ENCODE assay signal across 8 cellular contexts in genomic region chr5:41903892-41904799, GRCh38. TPM values are rescaled to one million over a fixed set of nuclear protein-coding genes. Genes with fewer than 3 reads are reported as not detected.
DNase-seq lines count a peak whose midpoint lies in the region; ATAC-seq and TF ChIP-seq lines count a peak whose summit lies in the region.

Gene RIMOC1, plus strand, starts transcription at chr5:41904344. Its CDS starts 24 bp downstream, at chr5:41904368.

- no peak for TF ChIP-seq EP300 in ovary (IDR thresholded peaks at IDR 0.05)

- peak within 1 kb of the TSS; percentile 92 for H3K4me3 Mint-ChIP-seq in activated naive CD8-positive, alpha-beta T cell treated with anti-CD3 and anti-CD28 coated beads, Interleukin-2, amount 50 U/mL, for 24 hours

- H3K27me3 Mint-ChIP-seq in activated naive CD8-positive, alpha-beta T cell treated with anti-CD3 and anti-CD28 coated beads, Interleukin-2, amount 50 U/mL, for 24 hours = peaks cover 7% of the 10 kb centered on the region

- ATAC-seq in HG02763 (IDR thresholded peaks at IDR 0.05; ENCODE audit: unreplicated experiment) (peak; percentile 99), Right ventricle myocardium inferior (peak; percentile 99)
- ATAC-seq in activated naive CD8-positive, alpha-beta T cell treated with anti-CD3 and anti-CD28 coated beads, Interleukin-2, amount 50 U/mL, for 24 hours = peak; percentile 99

- DNase-seq in GM12865 (ENCODE audit: low read depth) (peak; percentile 99), NCI-H1417 treated with DMSO at 0.1 percent for 48 hours (lab: John Stamatoyannopoulos, UW) (peak; percentile 98), SW480 (ENCODE audit: low spot score) (peak; percentile 99), Right ventricle myocardium inferior (ENCODE audit: missing footprints) (peak; percentile 99), ovary (peak; percentile 98 to 99 (median 98)), thyroid gland (peak; percentile 99)
- peak; percentile 98 for DNase-seq in activated naive CD8-positive, alpha-beta T cell treated with anti-CD3 and anti-CD28 coated beads, Interleukin-2, amount 50 U/mL, for 24 hours

- H3K4me1 ChIP-seq in ovary (ENCODE audit: insufficient read depth) = peaks cover 2% of the 10 kb centered on the region
- H3K4me1 ChIP-seq in thyroid gland = peaks cover 5% of the 10 kb centered on the region in 2 donors

- H3K9me3 ChIP-seq in ovary (no peaks in the 10 kb centered on the region), thyroid gland (no peaks in the 10 kb centered on the region)

- no peaks in the 10 kb centered on the region for H3K36me3 ChIP-seq in ovary
- H3K36me3 ChIP-seq in thyroid gland = peaks cover 3 to 9% of the 10 kb centered on the region in 2 donors

- H3K36me3 Mint-ChIP-seq in activated naive CD8-positive, alpha-beta T cell treated with anti-CD3 and anti-CD28 coated beads, Interleukin-2, amount 50 U/mL, for 24 hours (ENCODE audit: low read depth) = peaks cover 13% of the 10 kb centered on the region

- TF ChIP-seq CTCF in GM12865 (IDR thresholded peaks at IDR 0.05; ENCODE audit: insufficient read depth, low read depth, low read length, missing control alignments) (no peak), ovary (IDR thresholded peaks at IDR 0.05) (no peak), thyroid gland (IDR thresholded peaks at IDR 0.05) (no peak)

- H3K27ac ChIP-seq in ovary (peak within 1 kb of the TSS; percentile 84 to 94), thyroid gland (peak within 1 kb of the TSS; percentile 70 to 84 (median 71))

- H3K4me3 ChIP-seq in GM12865 (ENCODE audit: low read depth, low read length) (peak within 1 kb of the TSS; percentile 93), ovary (peak within 1 kb of the TSS; percentile 86), thyroid gland (replicated peaks in 1 of 3) (peak within 1 kb of the TSS; percentile 52 to 90 (median 63))

- H3K27me3 ChIP-seq in ovary (no peaks in the 10 kb centered on the region), thyroid gland (no peaks in the 10 kb centered on the region)

- whole genome bisulfite sequencing in ovary, 3 donors = 0 to 1% (median 1%) methylated on average over 52 to 55 of the region's 55 CpGs
- 0 to 1% methylated on average over 52 to 55 of the region's 55 CpGs for WGBS in thyroid gland, 2 donors

- H3K27ac Mint-ChIP-seq in activated naive CD8-positive, alpha-beta T cell treated with anti-CD3 and anti-CD28 coated beads, Interleukin-2, amount 50 U/mL, for 24 hours = peak within 1 kb of the TSS; percentile 99

- no peaks in the 10 kb centered on the region for H3K9me3 Mint-ChIP-seq in activated naive CD8-positive, alpha-beta T cell treated with anti-CD3 and anti-CD28 coated beads, Interleukin-2, amount 50 U/mL, for 24 hours

- peaks cover 51% of the 10 kb centered on the region for H3K4me1 Mint-ChIP-seq in activated naive CD8-positive, alpha-beta T cell treated with anti-CD3 and anti-CD28 coated beads, Interleukin-2, amount 50 U/mL, for 24 hours

- intact Hi-C loops in Right ventricle myocardium inferior (cut with DNase I) = loop anchor here (1.0 to 2.0 kb wide), 2 partner anchors 21 to 34 kb away; partner anchors contain the start of genes FBXO4 and OXCT1
- intact Hi-C loops in ovary (cut with DNase I) = no loop called here
- intact Hi-C loops in thyroid gland (cut with DNase I) = no loop called here

- TF ChIP-seq POLR2A in ovary (IDR thresholded peaks at IDR 0.05) (peak; percentile 94), thyroid gland (IDR thresholded peaks at IDR 0.05) (peak; percentile 58 to 84)

RNA-seq across cellular contexts. Expression of gene RIMOC1, which starts in this region (rescaled TPM):
- 12.9 TPM for total RNA-seq in Right ventricle myocardium inferior
- 10 to 100 TPM; 12.2 to 35.7 (median 25.9) TPM for total RNA-seq in ovary
- polyA plus RNA-seq in ovary = 10 to 100 TPM; 10.7 to 17.6 TPM
- total RNA-seq in thyroid gland = 10 to 100 TPM; 20.1 to 27.9 (median 24.6) TPM

Comparison
In these comparisons a context has a peak if more than half of its experiments do, and no peak if none do; other contexts are left out.
1. Peak in every context shown above with its lines: DNase-seq, ATAC-seq, H3K4me3 ChIP-seq and H3K27ac ChIP-seq.